ENCODE assay signal across 8 cellular contexts in genomic region chr20:31572042-31572700, GRCh38. TPM values are rescaled to one million over a fixed set of nuclear protein-coding genes. Genes with fewer than 3 reads are reported as not detected.
DNase-seq lines count a peak whose midpoint lies in the region; ATAC-seq and TF ChIP-seq lines count a peak whose summit lies in the region.

No MANE protein-coding gene starts in this region.

- no peaks in the 10 kb centered on the region for H3K79me2 ChIP-seq in H9 (ENCODE audit: insufficient read depth, low read length)

- H3K23ac ChIP-seq in H9 (ENCODE audit: insufficient read length, low read depth, low read length): no peak overlapping the region

- H2BK120ac ChIP-seq in H9 (ENCODE audit: low read depth, low read length, poor library complexity, severe bottlenecking): no peak overlapping the region

- peak overlapping the region; percentile 77 to 91 (median 86) for H3K4me3 Mint-ChIP-seq in CD4-positive, alpha-beta memory T cell
- H3K4me3 Mint-ChIP-seq in H9: peak overlapping the region; percentile 57 to 77

- POLR2A ChIA-PET in CD4-positive, alpha-beta memory T cell (lab: Charles Lee; ENCODE audit: partially characterized antibody): interaction anchor here (0.9 to 3.9 kb wide), 11 partner anchors 9 to 151 kb away, joined by 3 to 58 read pairs (median 9); partner anchors contain the start of genes BCL2L1 and ID1

- no peak overlapping the region for H2BK5ac ChIP-seq in H9 (ENCODE audit: insufficient read length, low read length)

- H3K4ac ChIP-seq in H9 (ENCODE audit: low read depth, low read length): no peak overlapping the region; the same call in 1 of the 2 replicates

- peak overlapping the region; percentile 85 to 96 (median 89) for H3K27ac Mint-ChIP-seq in CD4-positive, alpha-beta memory T cell
- peak overlapping the region; percentile 95 to 98 (median 97) for H3K27ac Mint-ChIP-seq in H9

- peak overlapping the region; percentile 1 for H2BK12ac ChIP-seq in H9 (ENCODE audit: insufficient read length, low read depth, low read length)

- H3K27me3 Mint-ChIP-seq in CD4-positive, alpha-beta memory T cell: no peaks in the 10 kb centered on the region
- no peaks in the 10 kb centered on the region; the same call in 1 of the 2 replicates for H3K27me3 Mint-ChIP-seq in H9 (ENCODE audit: low read depth)

- no peaks in the 10 kb centered on the region for H3K36me3 ChIP-seq in CD4-positive, alpha-beta memory T cell (ENCODE audit: insufficient read depth, low read length)
- no peaks in the 10 kb centered on the region for H3K36me3 ChIP-seq in SK-N-MC (ENCODE audit: insufficient read depth, low read length)

- H3K18ac ChIP-seq in H9 (ENCODE audit: insufficient read length, low read depth, low read length): peak overlapping the region; percentile 78

- intact Hi-C loops in CD4-positive, alpha-beta memory T cell (cut with micrococcal nuclease): no loop called here

- no peak overlapping the region for H4K91ac ChIP-seq in H9 (ENCODE audit: insufficient read length, low read depth, low read length)

- DNase-seq in CD4-positive, alpha-beta memory T cell: no peak
- DNase-seq in H9 (no peak), SK-N-MC (ENCODE audit: low read depth, low spot score) (no peak), fibroblast of the aortic adventitia (ENCODE audit: low read depth) (no peak), retinal pigment epithelial cell (ENCODE audit: low read depth) (no peak)

- no peak overlapping the region for H2BK15ac ChIP-seq in H9 (ENCODE audit: low read depth, low read length)

- peak overlapping the region; percentile 71 for H3K27ac ChIP-seq in CD4-positive, alpha-beta memory T cell (ENCODE audit: low read depth, low read length)
- peak overlapping the region; percentile 52 for H3K27ac ChIP-seq in H9 (ENCODE audit: insufficient read length, low read depth, low read length)
- peak overlapping the region; percentile 92 for H3K27ac ChIP-seq in SK-N-MC

- ATAC-seq in HG02970 (IDR thresholded peaks at IDR 0.05; ENCODE audit: low FRiP score, unreplicated experiment) (no peak), GM18511 (IDR thresholded peaks at IDR 0.05; ENCODE audit: unreplicated experiment) (no peak), HG03354 (IDR thresholded peaks at IDR 0.05; ENCODE audit: poor library complexity, severe bottlenecking, unreplicated experiment) (no peak)

- no peak overlapping the region for H4K8ac ChIP-seq in H9 (replicated peaks; ENCODE audit: insufficient read length, low read depth, low read length)

- TF ChIP-seq CTCF in H9 (conservative IDR thresholded peaks at IDR 0.05) (0 out of 3 replicates have a peak, but pooled peaks have one; percentile 9), fibroblast of the aortic adventitia (IDR thresholded peaks at IDR 0.05; ENCODE audit: insufficient read depth, low read length) (no peak), retinal pigment epithelial cell (conservative IDR thresholded peaks at IDR 0.05; ENCODE audit: low read depth, low read length) (no peak)

- peaks cover 0 to under 1% (median 0%) of the 10 kb centered on the region in 8 donors for H3K9me3 Mint-ChIP-seq in CD4-positive, alpha-beta memory T cell
- no peaks in the 10 kb centered on the region for H3K9me3 Mint-ChIP-seq in H9

- no peaks in the 10 kb centered on the region for H3K27me3 ChIP-seq in CD4-positive, alpha-beta memory T cell (ENCODE audit: insufficient read depth, low read length)
- H3K27me3 ChIP-seq in H9 (ENCODE audit: insufficient read depth, low read length): no peaks in the 10 kb centered on the region

- peak overlapping the region; percentile 57 to 71 for H3K4me3 ChIP-seq in CD4-positive, alpha-beta memory T cell (ENCODE audit: low read length in 2 of 2)
- H3K4me3 ChIP-seq in SK-N-MC: peak overlapping the region; percentile 85
- H3K4me3 ChIP-seq in fibroblast of the aortic adventitia (ENCODE audit: low read depth, low read length): peak overlapping the region; percentile 44
- H3K4me3 ChIP-seq in retinal pigment epithelial cell (ENCODE audit: low read length): peak overlapping the region; percentile 17

- WGBS in H9 (ENCODE audit: extremely low coverage, insufficient read length, low lambda C conversion rate): no CpG with 5 or more reads among the region's 17 CpGs

- H2AK5ac ChIP-seq in H9 (ENCODE audit: insufficient read length, low read length): no peak overlapping the region

- H3K4me1 Mint-ChIP-seq in CD4-positive, alpha-beta memory T cell: peaks cover 13 to 29% (median 15%) of the 10 kb centered on the region in 4 donors
- H3K4me1 Mint-ChIP-seq in H9: peaks cover 54 to 64% of the 10 kb centered on the region in 2 experiments

- H4K5ac ChIP-seq in H9 (ENCODE audit: insufficient read length, low read depth, low read length): no peak overlapping the region

- peaks cover 6% of the 10 kb centered on the region for H3K23me2 ChIP-seq in H9 (ENCODE audit: insufficient read length, low read depth, low read length, poor library complexity, severe bottlenecking)

- peak overlapping the region; percentile 50; the same call in 1 of the 2 replicates for H3K14ac ChIP-seq in H9 (ENCODE audit: insufficient read depth, low read length)

- H3K56ac ChIP-seq in H9 (ENCODE audit: insufficient read length, low read depth, low read length): no peak overlapping the region

- H3K9ac ChIP-seq in H9 (ENCODE audit: extremely low read depth, insufficient read length, low read length) (peak overlapping the region; percentile 5), SK-N-MC (ENCODE audit: insufficient read length) (peak overlapping the region; percentile 66)

- no peak overlapping the region for H2AFZ ChIP-seq in H9 (ENCODE audit: low read length)

- no peaks in the 10 kb centered on the region for H4K20me1 ChIP-seq in H9 (ENCODE audit: control insufficient read depth, insufficient read depth, insufficient read length)

- peak overlapping the region; percentile 41 for H3K4me2 ChIP-seq in H9 (ENCODE audit: insufficient read depth, insufficient read length, low read length)

- H2BK20ac ChIP-seq in H9 (ENCODE audit: low read depth, low read length, poor library complexity, severe bottlenecking): no peak overlapping the region

- CTCF ChIA-PET in CD4-positive, alpha-beta memory T cell (lab: Charles Lee; ENCODE audit: partially characterized antibody): interaction anchor here (8.7 to 35.9 kb wide), 2 partner anchors 14 to 35 kb away, joined by 149 to 1094 read pairs; partner anchors contain the start of gene ID1

- H3T11ph ChIP-seq in H9 (ENCODE audit: low read length): no peak overlapping the region

- H3K9me3 ChIP-seq in CD4-positive, alpha-beta memory T cell (ENCODE audit: control insufficient read depth in 1 of 2, low read length in 2 of 2): no peaks in the 10 kb centered on the region
- H3K9me3 ChIP-seq in H9 (ENCODE audit: control insufficient read depth, low read depth, low read length) (no peaks in the 10 kb centered on the region), SK-N-MC (ENCODE audit: low read depth, low read length) (no peaks in the 10 kb centered on the region)

- peaks cover 14% of the 10 kb centered on the region for H3K4me1 ChIP-seq in CD4-positive, alpha-beta memory T cell (ENCODE audit: insufficient read depth, low read length)
- H3K4me1 ChIP-seq in H9 (ENCODE audit: insufficient read depth, low read length): no peaks in the 10 kb centered on the region

- peaks cover 0 to 12% of the 10 kb centered on the region in 2 donors for H3K36me3 Mint-ChIP-seq in CD4-positive, alpha-beta memory T cell
- H3K36me3 Mint-ChIP-seq in H9 (ENCODE audit: insufficient read depth in 1 of 3, low read depth in 3 of 3): peaks cover 0 to 27% (median 4%) of the 10 kb centered on the region in 3 experiments; a peak in 4 of 7 replicates

- no peaks in the 10 kb centered on the region for H3K79me1 ChIP-seq in H9 (ENCODE audit: insufficient read depth, low read depth, low read length, poor library complexity, severe bottlenecking)

RNA-seq across cellular contexts. Expression of gene ID1, which starts 32.9 kb away (rescaled TPM):
- total RNA-seq in CD4-positive, alpha-beta memory T cell: under 1 TPM in 1 of 2 experiments, not detected in 1; 0.50 TPM
- polyA plus RNA-seq in CD4-positive, alpha-beta memory T cell: 1 to 10 TPM in 1 of 2 donors, under 1 TPM in 1; 0.49 to 1.4 TPM
- total RNA-seq in H9 (2021): 355 and 360 TPM in 2 replicates
- 62.3 and 98.9 TPM in 2 replicates for total RNA-seq in fibroblast of the aortic adventitia (ENCODE audit: low replicate concordance)

RNA-seq across cellular contexts. Expression of gene HM13, which starts 57.9 kb away (rescaled TPM):
- 100 to 1,000 TPM; 133 to 156 TPM for total RNA-seq in CD4-positive, alpha-beta memory T cell
- polyA plus RNA-seq in CD4-positive, alpha-beta memory T cell: 100 to 1,000 TPM; 166 to 171 TPM
- total RNA-seq in H9 (2021): 162 and 169 TPM in 2 replicates
- total RNA-seq in fibroblast of the aortic adventitia (ENCODE audit: low replicate concordance): 47.6 and 131 TPM in 2 replicates

Comparison
In these comparisons a context has a peak if more than half of its experiments do, and no peak if none do; other contexts are left out.
1. H3K4me3 ChIP-seq: peak in every context shown above with its lines; median percentile 85 in SK-N-MC; 64 in CD4-positive, alpha-beta memory T cell; 44 in fibroblast of the aortic adventitia; 17 in retinal pigment epithelial cell.
2. RNA of gene ID1, which starts 32.9 kb away (total RNA-seq): 355 to 360 TPM in H9 and 62.3 to 98.9 TPM in fibroblast of the aortic adventitia; 0.50 TPM in CD4-positive, alpha-beta memory T cell; every median in the first group is over 10 times any median in the second.
3. Peak in every context shown above with its lines, with median percentiles within 50 percentile points of each other: H3K27ac ChIP-seq.